Comparison of ENCODE assay signal across 26 cellular contexts in the genomic region with DNA sequence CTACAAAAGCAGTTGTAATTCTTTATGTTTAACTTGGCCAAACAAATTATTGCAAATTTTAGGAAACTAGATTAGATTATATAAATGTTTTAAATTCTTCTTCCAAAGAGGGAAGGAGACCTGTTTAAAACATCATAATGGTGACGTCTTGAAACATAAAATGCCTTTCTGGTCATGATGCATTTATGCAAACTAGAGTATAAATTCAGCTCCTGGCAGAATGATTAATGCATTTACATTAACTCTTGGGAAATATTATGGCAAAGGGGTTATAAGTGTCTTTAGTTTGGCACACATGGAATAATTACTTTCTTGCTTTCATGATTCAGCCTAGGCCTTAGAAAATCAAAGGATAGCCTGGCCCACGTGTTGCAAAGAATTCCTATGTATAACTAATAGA.
"Had no signal": no experiment of that assay in that cellular context is flagged by ENCODE, and none has a peak within 500 bp of the region (broad histone marks: within the 10 kb centered on the region; RNA-seq: fewer than 3 reads in every experiment).

No MANE protein-coding gene starts in this region.

- H3K4me1 ChIP-seq: left ventricle myocardium inferior, right atrium auricular region, right lobe of liver, tibial nerve, uterus had no signal

- H3K4me1 Mint-ChIP-seq: immature natural killer cell; naive B cell; natural killer cell; stimulated activated memory B cell treated with anti-CD40 and anti-IgM and Interleukin-4, amounts not matched to agents 10 μg/mL and 1 μg/mL and 100 μg/mL, for 72 hours; stimulated activated naive CD8-positive, alpha-beta T cell treated with anti-CD3 and anti-CD28 coated beads, Interleukin-15, amount 100 ng/mL, for 72 hours had no signal

- H3K36me3 ChIP-seq: left ventricle myocardium inferior, ovary, right atrium auricular region, right lobe of liver, tibial nerve, uterus had no signal

- H3K27ac ChIP-seq: left ventricle myocardium inferior, ovary, right atrium auricular region, right lobe of liver, tibial nerve, uterus had no signal

- H3K27me3 Mint-ChIP-seq: naive B cell; progenitor cell of endocrine pancreas; stimulated activated memory B cell treated with anti-CD40 and anti-IgM and Interleukin-4, amounts not matched to agents 10 μg/mL and 1 μg/mL and 100 μg/mL, for 72 hours; stimulated activated naive CD8-positive, alpha-beta T cell treated with anti-CD3 and anti-CD28 coated beads, Interleukin-15, amount 100 ng/mL, for 72 hours had no signal

- H3K9me3 Mint-ChIP-seq: stimulated activated memory B cell treated with anti-CD40 and anti-IgM and Interleukin-4, amounts not matched to agents 10 μg/mL and 1 μg/mL and 100 μg/mL, for 72 hours; type B pancreatic cell had no signal

- H3K4me3 Mint-ChIP-seq: immature natural killer cell; mesothelial cell of epicardium; naive B cell; natural killer cell; stimulated activated memory B cell treated with anti-CD40 and anti-IgM and Interleukin-4, amounts not matched to agents 10 μg/mL and 1 μg/mL and 100 μg/mL, for 72 hours; stimulated activated naive CD8-positive, alpha-beta T cell treated with anti-CD3 and anti-CD28 coated beads, Interleukin-15, amount 100 ng/mL, for 72 hours; type B pancreatic cell had no signal

- H3K36me3 Mint-ChIP-seq: mesothelial cell of epicardium; naive B cell; natural killer cell; stimulated activated memory B cell treated with anti-CD40 and anti-IgM and Interleukin-4, amounts not matched to agents 10 μg/mL and 1 μg/mL and 100 μg/mL, for 72 hours had no signal

- H3K4me2 ChIP-seq: smooth muscle cell had no signal

- ATAC-seq: left colon; natural killer cell; right lobe of liver; stimulated activated memory B cell treated with anti-CD40 and anti-IgM and Interleukin-4, amounts not matched to agents 10 μg/mL and 1 μg/mL and 100 μg/mL, for 72 hours; stimulated activated naive CD8-positive, alpha-beta T cell treated with anti-CD3 and anti-CD28 coated beads, Interleukin-15, amount 100 ng/mL, for 72 hours had no signal

- H3K4me3 ChIP-seq: left ventricle myocardium inferior, lung, ovary, right atrium auricular region, right lobe of liver, smooth muscle cell, tibial nerve, uterus had no signal

- H3K27ac Mint-ChIP-seq: immature natural killer cell; mesothelial cell of epicardium; naive B cell; natural killer cell; progenitor cell of endocrine pancreas; stimulated activated memory B cell treated with anti-CD40 and anti-IgM and Interleukin-4, amounts not matched to agents 10 μg/mL and 1 μg/mL and 100 μg/mL, for 72 hours; stimulated activated naive CD8-positive, alpha-beta T cell treated with anti-CD3 and anti-CD28 coated beads, Interleukin-15, amount 100 ng/mL, for 72 hours; type B pancreatic cell had no signal

- DNase-seq: hippocampal formation; immature natural killer cell; kidney; left colon; left ventricle myocardium inferior; mesendoderm; naive B cell; natural killer cell; ovary; right lobe of liver; stimulated activated CD4-positive, alpha-beta T cell treated with anti-CD3 and anti-CD28 coated beads, Interleukin-1b, Interleukin-23, amount 100 ng/mL, for 48 hours; stimulated activated CD4-positive, alpha-beta T cell treated with anti-CD3 and anti-CD28 coated beads, Interleukin-2, amount 100 ng/mL, for 48 hours; stimulated activated CD4-positive, alpha-beta T cell treated with anti-CD3 and anti-CD28 coated beads, Interleukin-4, amount 100 ng/mL, for 4 hours; stimulated activated CD8-positive, alpha-beta memory T cell treated with anti-CD3 and anti-CD28 coated beads, Interleukin-4, amount 100 ng/mL, for 48 hours; stimulated activated naive CD4-positive, alpha-beta T cell treated with Interleukin-2 at 50 U/mL for 16 hours; stimulated activated naive CD8-positive, alpha-beta T cell treated with anti-CD3 and anti-CD28 coated beads, Interleukin-15, amount 100 ng/mL, for 72 hours; substantia nigra; uterus had no signal

- H3K9me3 ChIP-seq: ovary, right atrium auricular region, right lobe of liver, tibial nerve, uterus had no signal

- H3K27me3 ChIP-seq: ovary, right atrium auricular region, right lobe of liver, tibial nerve, uterus had no signal
